Comparison of ENCODE assay signal across 20 cellular contexts in genomic region chr3:43884581-43884980, GRCh38.
"Had no signal": no experiment of that assay in that cellular context is flagged by ENCODE, and none has a peak within 500 bp of the region (broad histone marks: within the 10 kb centered on the region; RNA-seq: fewer than 3 reads in every experiment).

No MANE protein-coding gene starts in this region.

- H3K4me3 ChIP-seq: left lung, mucosa of descending colon, SK-N-MC, testis had no signal

- ATAC-seq: activated CD4-positive, CD25-positive, alpha-beta regulatory T cell treated with anti-CD3 and anti-CD28 coated beads, Interleukin-2, amount 50 U/mL, for 24 hours; activated T-cell treated with anti-CD3 and anti-CD28 coated beads, Interleukin-2, amount 50 U/mL, for 4 hours; mucosa of descending colon; sciatic nerve; stimulated activated naive B cell treated with anti-CD40 and anti-IgM and Interleukin-4, amounts not matched to agents 10 μg/mL and 1 μg/mL and 100 μg/mL, for 72 hours had no signal

- H3K36me3 ChIP-seq: left lung had no signal

- H3K4me1 ChIP-seq: left lung had no signal

- H3K27me3 ChIP-seq: left lung, testis had no signal

- DNase-seq: activated CD4-positive, alpha-beta T cell treated with anti-CD3 and anti-CD28 coated beads, Interleukin-2, amount 10 ng/mL, durations not matched to agents 7 days and 5 days; activated CD8-positive, alpha-beta memory T cell treated with anti-CD3 and anti-CD28 coated beads for 24 hours; activated CD8-positive, alpha-beta memory T cell treated with anti-CD3 and anti-CD28 coated beads, Interleukin-2, amount 50 U/mL, for 4 hours; activated naive CD4-positive, alpha-beta T cell treated with Interleukin-2 at 50 U/mL for 16 hours; activated naive CD8-positive, alpha-beta T cell treated with anti-CD3 and anti-CD28 coated beads for 36 hours; activated T-cell treated with anti-CD3 and anti-CD28 coated beads, Interleukin-2, amount 50 U/mL, for 4 hours; effector CD8-positive, alpha-beta T cell; erythroblast; foreskin fibroblast; mesenchymal stem cell; mucosa of descending colon; nephron progenitor cell; small intestine; stimulated activated CD4-positive, alpha-beta T cell treated with anti-CD3 and anti-CD28 coated beads, Interleukin-15, amount 100 ng/mL, for 24 hours; stimulated activated naive B cell treated with anti-CD40 and anti-IgM and Interleukin-4, amounts not matched to agents 10 μg/mL and 1 μg/mL and 100 μg/mL, for 72 hours had no signal

- H3K27ac ChIP-seq: left lung, SK-N-MC, testis had no signal

- H3K9me3 ChIP-seq: left lung, mucosa of descending colon, testis had no signal
